Comparison of ENCODE assay signal across 9 cellular contexts in genomic region chr3:196348698-196349097, GRCh38. TPM values are rescaled to one million over a fixed set of nuclear protein-coding genes. Genes with fewer than 3 reads are reported as not detected.
"Had no signal": no experiment of that assay in that cellular context is flagged by ENCODE, and none has a peak within 500 bp of the region (broad histone marks: within the 10 kb centered on the region; RNA-seq: fewer than 3 reads in every experiment).

No MANE protein-coding gene starts in this region.

- H3K9ac ChIP-seq: GM23248 had no signal

- H3K9me3 Mint-ChIP-seq: HFFc6, IgD-negative memory B cell had no signal

- H2AFZ ChIP-seq: GM23248 had no signal

- H3K27ac ChIP-seq: GM23248 had no signal

- ATAC-seq: HCT116 had no signal

- H3K4me3 Mint-ChIP-seq: HFFc6, IgD-negative memory B cell had no signal

- FAIRE-seq: HTR-8/SVneo had no signal

- H3K27me3 Mint-ChIP-seq: IgD-negative memory B cell had no signal

- DNase-seq: GM23248, GOT3, HFFc6, KG1 had no signal

- H3K27ac Mint-ChIP-seq: HFFc6, IgD-negative memory B cell had no signal

- H3K4me3 ChIP-seq: GM23248, HAP-1 had no signal

- H3K4me1 ChIP-seq: HAP-1 had no signal

- H3K9me3 ChIP-seq: HAP-1 had no signal

RNA-seq across cellular contexts. Expression of gene TM4SF19, which starts 10.5 kb away (rescaled TPM):
- total RNA-seq: GM23248, HT-29 had no signal
- polyA plus RNA-seq: GM23248 had no signal
